Comparison of ENCODE assay signal across 1 cellular context in genomic region chr19:10270616-10271394, GRCh38.
A peak's percentile ranks its signal among the peaks of the same experiment; 100 is the strongest.
TF ChIP-seq lines count a peak whose summit lies in the region.

Gene ICAM1, plus strand, starts transcription at chr19:10271120. Its CDS starts 40 bp downstream, at chr19:10271160.

TF ChIP-seq in WTC11, 78 proteins besides CTCF, POLR2A, EP300 and RAD21 (continued from another document):
- TF ChIP-seq ARID4B (CRISPR knock-in tag; IDR thresholded peaks at IDR 0.05; ENCODE audit: borderline replicate concordance) (0 out of 2 replicates have a peak, but pooled peaks have one; percentile 39), ATF3 (CRISPR knock-in tag; conservative IDR thresholded peaks at IDR 0.05) (no peak), TEAD4 (CRISPR knock-in tag; IDR thresholded peaks at IDR 0.05) (no peak), IRF2 (CRISPR knock-in tag; IDR thresholded peaks at IDR 0.05; ENCODE audit: borderline replicate concordance, low read depth) (no peak), ETV6 (CRISPR knock-in tag; IDR thresholded peaks at IDR 0.05) (peak; percentile 45; the same call in 1 of the 2 replicates), MYBL2 (CRISPR knock-in tag; IDR thresholded peaks at IDR 0.05) (peak; percentile 93; the same call in 1 of the 2 replicates), MAX (CRISPR knock-in tag; IDR thresholded peaks at IDR 0.05) (peak; percentile 94), NFE2L1 (CRISPR knock-in tag; IDR thresholded peaks at IDR 0.05) (peak; percentile 85), IRF1 (CRISPR knock-in tag; IDR thresholded peaks at IDR 0.05) (0 out of 2 replicates have a peak, but pooled peaks have one; percentile 24), FOXP1 (CRISPR knock-in tag; IDR thresholded peaks at IDR 0.05; ENCODE audit: borderline replicate concordance) (peak; percentile 83; the same call in 1 of the 2 replicates), TP53 (CRISPR knock-in tag; IDR thresholded peaks at IDR 0.05) (peak; percentile 81; the same call in 1 of the 2 replicates), ELF4 (CRISPR knock-in tag; IDR thresholded peaks at IDR 0.05; ENCODE audit: low read depth) (no peak), ZNF281 (CRISPR knock-in tag; IDR thresholded peaks at IDR 0.05) (0 out of 2 replicates have a peak, but pooled peaks have one; percentile 67), KAT7 (CRISPR knock-in tag; IDR thresholded peaks at IDR 0.05; ENCODE audit: borderline replicate concordance) (0 out of 2 replicates have a peak, but pooled peaks have one; percentile 40), USF1 (CRISPR knock-in tag; IDR thresholded peaks at IDR 0.05) (peak; percentile 59; the same call in 1 of the 2 replicates), SP1 (CRISPR knock-in tag; conservative IDR thresholded peaks at IDR 0.05) (peak; percentile 70), ATF1 (CRISPR knock-in tag; IDR thresholded peaks at IDR 0.05) (no peak), USF2 (CRISPR knock-in tag; IDR thresholded peaks at IDR 0.05) (peak; percentile 69), ATF2 (CRISPR knock-in tag; IDR thresholded peaks at IDR 0.05; ENCODE audit: borderline replicate concordance, low read depth) (0 out of 2 replicates have a peak, but pooled peaks have one; percentile 25), NFYB (CRISPR knock-in tag; conservative IDR thresholded peaks at IDR 0.05; ENCODE audit: low read depth) (no peak), ZBTB43 (CRISPR knock-in tag; IDR thresholded peaks at IDR 0.05) (peak; percentile 88; the same call in 1 of the 2 replicates), GTF2I (CRISPR knock-in tag; conservative IDR thresholded peaks at IDR 0.05) (peak; percentile 71)
TF ChIP-seq in WTC11: peak in this region for 20.
